Comparison of ENCODE assay signal across 2 cellular contexts in the genomic region with DNA sequence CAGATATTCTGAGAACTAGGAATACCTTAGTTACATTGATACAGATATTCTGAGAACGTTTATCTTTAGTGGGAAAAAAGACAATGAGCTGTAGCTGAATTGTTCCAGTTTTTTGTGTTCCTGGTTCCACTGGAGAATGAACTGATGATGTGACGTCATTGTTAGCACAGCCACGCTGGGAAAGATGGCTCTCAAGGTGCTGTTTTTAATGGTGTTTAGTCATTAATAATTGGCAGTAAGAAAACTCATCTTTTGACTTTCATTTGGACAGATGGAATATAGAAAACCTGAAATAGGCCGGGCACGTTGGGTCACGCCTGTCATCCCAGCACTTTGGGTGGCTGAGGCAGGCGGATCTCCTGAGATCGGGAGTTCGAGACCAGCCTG.
TF ChIP-seq lines count a peak whose summit lies in the region.

No MANE protein-coding gene starts in this region.

TF ChIP-seq in HCT116, 20 proteins besides CTCF, POLR2A, EP300 and RAD21 (continued from another document):
- TF ChIP-seq, protein P1, sequence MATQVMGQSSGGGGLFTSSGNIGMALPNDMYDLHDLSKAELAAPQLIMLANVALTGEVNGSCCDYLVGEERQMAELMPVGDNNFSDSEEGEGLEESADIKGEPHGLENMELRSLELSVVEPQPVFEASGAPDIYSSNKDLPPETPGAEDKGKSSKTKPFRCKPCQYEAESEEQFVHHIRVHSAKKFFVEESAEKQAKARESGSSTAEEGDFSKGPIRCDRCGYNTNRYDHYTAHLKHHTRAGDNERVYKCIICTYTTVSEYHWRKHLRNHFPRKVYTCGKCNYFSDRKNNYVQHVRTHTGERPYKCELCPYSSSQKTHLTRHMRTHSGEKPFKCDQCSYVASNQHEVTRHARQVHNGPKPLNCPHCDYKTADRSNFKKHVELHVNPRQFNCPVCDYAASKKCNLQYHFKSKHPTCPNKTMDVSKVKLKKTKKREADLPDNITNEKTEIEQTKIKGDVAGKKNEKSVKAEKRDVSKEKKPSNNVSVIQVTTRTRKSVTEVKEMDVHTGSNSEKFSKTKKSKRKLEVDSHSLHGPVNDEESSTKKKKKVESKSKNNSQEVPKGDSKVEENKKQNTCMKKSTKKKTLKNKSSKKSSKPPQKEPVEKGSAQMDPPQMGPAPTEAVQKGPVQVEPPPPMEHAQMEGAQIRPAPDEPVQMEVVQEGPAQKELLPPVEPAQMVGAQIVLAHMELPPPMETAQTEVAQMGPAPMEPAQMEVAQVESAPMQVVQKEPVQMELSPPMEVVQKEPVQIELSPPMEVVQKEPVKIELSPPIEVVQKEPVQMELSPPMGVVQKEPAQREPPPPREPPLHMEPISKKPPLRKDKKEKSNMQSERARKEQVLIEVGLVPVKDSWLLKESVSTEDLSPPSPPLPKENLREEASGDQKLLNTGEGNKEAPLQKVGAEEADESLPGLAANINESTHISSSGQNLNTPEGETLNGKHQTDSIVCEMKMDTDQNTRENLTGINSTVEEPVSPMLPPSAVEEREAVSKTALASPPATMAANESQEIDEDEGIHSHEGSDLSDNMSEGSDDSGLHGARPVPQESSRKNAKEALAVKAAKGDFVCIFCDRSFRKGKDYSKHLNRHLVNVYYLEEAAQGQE (IDR thresholded peaks at IDR 0.05; ENCODE audit: low read depth): no peak

TF ChIP-seq in IMR-90, 13 proteins besides CTCF, POLR2A, EP300 and RAD21 (continued from another document):
- TF ChIP-seq, protein P2, sequence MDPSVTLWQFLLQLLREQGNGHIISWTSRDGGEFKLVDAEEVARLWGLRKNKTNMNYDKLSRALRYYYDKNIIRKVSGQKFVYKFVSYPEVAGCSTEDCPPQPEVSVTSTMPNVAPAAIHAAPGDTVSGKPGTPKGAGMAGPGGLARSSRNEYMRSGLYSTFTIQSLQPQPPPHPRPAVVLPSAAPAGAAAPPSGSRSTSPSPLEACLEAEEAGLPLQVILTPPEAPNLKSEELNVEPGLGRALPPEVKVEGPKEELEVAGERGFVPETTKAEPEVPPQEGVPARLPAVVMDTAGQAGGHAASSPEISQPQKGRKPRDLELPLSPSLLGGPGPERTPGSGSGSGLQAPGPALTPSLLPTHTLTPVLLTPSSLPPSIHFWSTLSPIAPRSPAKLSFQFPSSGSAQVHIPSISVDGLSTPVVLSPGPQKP (IDR thresholded peaks at IDR 0.05; ENCODE audit: borderline replicate concordance, low read depth, low read length): no peak
- TF ChIP-seq FOS (IDR thresholded peaks at IDR 0.05; ENCODE audit: low read depth, low read length): no peak
- no peak for TF ChIP-seq CEBPB (IDR thresholded peaks at IDR 0.05; ENCODE audit: low read depth, low read length)
